ENCODE assay signal across 7 cellular contexts in genomic region chr5:91063098-91063690, GRCh38.
A peak's percentile ranks its signal among the peaks of the same experiment; 100 is the strongest.
DNase-seq lines count a peak whose midpoint lies in the region; ATAC-seq and TF ChIP-seq lines count a peak whose summit lies in the region.
"Not testable (repeated sequence)": the region's sequence is repeated elsewhere in the genome, so short reads cannot be mapped to it uniquely, and the experiment has no call there.

No MANE protein-coding gene starts in this region.

- H2BK15ac ChIP-seq in mesenchymal stem cell (ENCODE audit: low read depth, poor library complexity, severe bottlenecking): not testable (repeated sequence)

- H3K4me1 ChIP-seq in mesenchymal stem cell (ENCODE audit: control insufficient read depth, insufficient read depth, low read depth, low read length): not testable (repeated sequence)
- peaks cover 0 to 40% of the 10 kb centered on the region in 2 donors for H3K4me1 ChIP-seq in thoracic aorta (ENCODE audit: control insufficient read depth in 1 of 2, low read depth in 2 of 2)

- peak overlapping the region; percentile 18 for H3K4me3 ChIP-seq in coronary artery
- H3K4me3 ChIP-seq in fibroblast of mammary gland (ENCODE audit: control insufficient read depth, low read depth, low read length): not testable (repeated sequence)
- H3K4me3 ChIP-seq in mesenchymal stem cell (ENCODE audit: insufficient read depth in 1 of 2, low read depth in 1 of 2, low read length in 2 of 2): peak overlapping the region in 1 of 2 experiments; percentile 43
- peak overlapping the region; percentile 16 for H3K4me3 ChIP-seq in thoracic aorta

- H4K91ac ChIP-seq in mesenchymal stem cell (ENCODE audit: low read length): not testable (repeated sequence)

- H3K27ac ChIP-seq in coronary artery (peak overlapping the region; percentile 28 to 45), thoracic aorta (peak overlapping the region; percentile 68 to 72)
- not testable (repeated sequence) for H3K27ac ChIP-seq in mesenchymal stem cell (ENCODE audit: low read length, poor library complexity, severe bottlenecking)

- H3K18ac ChIP-seq in mesenchymal stem cell (ENCODE audit: low read depth in 1 of 2, low read length in 2 of 2): not testable (repeated sequence)

- H3K23ac ChIP-seq in mesenchymal stem cell (ENCODE audit: low read length in 2 of 2): not testable (repeated sequence)

- H2BK120ac ChIP-seq in mesenchymal stem cell (ENCODE audit: low read depth, low read length): not testable (repeated sequence)

- H3K9me3 ChIP-seq in mesenchymal stem cell (ENCODE audit: control insufficient read depth, low read length); thoracic aorta: not testable (repeated sequence)

- H3K9ac ChIP-seq in mesenchymal stem cell (ENCODE audit: low read length): peak overlapping the region; percentile 76

- not testable (repeated sequence) for H3K4me2 ChIP-seq in mesenchymal stem cell (ENCODE audit: low read length, poor library complexity, severe bottlenecking)

- 97% methylated on average over 5 of the region's 9 CpGs for WGBS in mesenchymal stem cell

- H3K36me3 ChIP-seq in mesenchymal stem cell (ENCODE audit: control insufficient read depth in 1 of 2, insufficient read depth in 2 of 2, low read depth in 1 of 2, low read length in 2 of 2); thoracic aorta: not testable (repeated sequence)

- not testable (repeated sequence) for H2BK5ac ChIP-seq in mesenchymal stem cell (ENCODE audit: low read depth, low read length, poor library complexity, severe bottlenecking)

- intact Hi-C loops in posterior vena cava (cut with DNase I): not testable (repeated sequence)

- not testable (repeated sequence) for H3K4ac ChIP-seq in mesenchymal stem cell (ENCODE audit: low read depth in 1 of 2, low read length in 2 of 2)

- H3K14ac ChIP-seq in mesenchymal stem cell (ENCODE audit: low read length in 2 of 2): not testable (repeated sequence)

- ATAC-seq in thoracic aorta (ENCODE audit: insufficient number of reproducible peaks, low FRiP score, low read depth): peak; percentile 22

- peaks cover 0 to 11% of the 10 kb centered on the region in 2 experiments for H3K27me3 ChIP-seq in mesenchymal stem cell (ENCODE audit: control insufficient read depth in 1 of 2, insufficient read depth in 1 of 2, low read length in 2 of 2)
- H3K27me3 ChIP-seq in thoracic aorta (replicated peaks; ENCODE audit: insufficient read depth): not testable (repeated sequence)

- not testable (repeated sequence) for TF ChIP-seq CTCF in coronary artery (IDR thresholded peaks at IDR 0.05); fibroblast of mammary gland (conservative IDR thresholded peaks at IDR 0.05; ENCODE audit: control insufficient read depth, insufficient read depth, low read depth, low read length); thoracic aorta (IDR thresholded peaks at IDR 0.05)

- not testable (repeated sequence) for H2BK12ac ChIP-seq in mesenchymal stem cell (ENCODE audit: low read length in 2 of 2)

- not testable (repeated sequence) for H4K8ac ChIP-seq in mesenchymal stem cell (ENCODE audit: low read length)

- DNase-seq in Ammon's horn (ENCODE audit: low spot score): peak; percentile 28
- DNase-seq in LHCN-M2 (ENCODE audit: low read depth): peak; percentile 28
- not testable (repeated sequence) for DNase-seq in coronary artery (ENCODE audit: low spot score); mesenchymal stem cell; thoracic aorta (ENCODE audit: low spot score)
- peak; percentile 66 for DNase-seq in fibroblast of mammary gland (ENCODE audit: low read depth)
- peak; percentile 79 for DNase-seq in posterior vena cava (ENCODE audit: low spot score)

- H2AK5ac ChIP-seq in mesenchymal stem cell (ENCODE audit: low read length, severe bottlenecking): not testable (repeated sequence)

- not testable (repeated sequence) for H2AFZ ChIP-seq in mesenchymal stem cell (ENCODE audit: low read depth, low read length)

- not testable (repeated sequence) for H3K79me1 ChIP-seq in mesenchymal stem cell (replicated peaks; ENCODE audit: low read length, poor library complexity, severe bottlenecking)
